Comparison of ENCODE assay signal across 10 cellular contexts in the genomic region with DNA sequence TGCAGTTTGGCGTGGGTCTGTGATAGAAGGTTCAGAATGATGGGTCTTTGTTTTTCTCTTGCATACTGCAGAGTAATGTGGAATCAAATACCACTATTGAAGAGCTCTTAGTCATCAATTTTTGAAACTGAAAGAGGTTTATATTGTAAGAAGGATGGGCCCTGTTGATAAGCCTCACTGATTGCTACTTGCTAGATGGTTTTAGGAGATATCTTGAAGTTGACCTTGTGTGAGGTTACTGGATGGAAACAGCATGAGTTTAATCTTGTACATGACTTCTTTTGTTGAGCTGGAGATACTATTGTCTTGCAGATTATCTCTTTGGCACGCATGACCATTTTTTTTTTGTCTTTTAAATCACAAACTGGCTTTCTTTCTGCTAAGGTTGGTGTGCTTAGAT. TPM values are rescaled to one million over a fixed set of nuclear protein-coding genes. Genes with fewer than 3 reads are reported as not detected.
DNase-seq lines count a peak whose midpoint lies in the region; ATAC-seq and TF ChIP-seq lines count a peak whose summit lies in the region.
"Had no signal": no experiment of that assay in that cellular context is flagged by ENCODE, and none has a peak within 500 bp of the region (broad histone marks: within the 10 kb centered on the region; RNA-seq: fewer than 3 reads in every experiment).

No MANE protein-coding gene starts in this region.

- no peaks in the 10 kb centered on the region for H3K27me3 Mint-ChIP-seq in activated CD8-positive, alpha-beta memory T cell treated with anti-CD3 and anti-CD28 coated beads, Interleukin-2, amount 10 ng/mL, durations not matched to agents 7 days and 5 days

- peaks cover 19% of the 10 kb centered on the region for H3K4me1 Mint-ChIP-seq in activated CD8-positive, alpha-beta memory T cell treated with anti-CD3 and anti-CD28 coated beads, Interleukin-2, amount 10 ng/mL, durations not matched to agents 7 days and 5 days

- no peak overlapping the region for H3K9ac ChIP-seq in NT2/D1 (ENCODE audit: insufficient read length, low read depth)

- peak; percentile 65 for ATAC-seq in activated CD8-positive, alpha-beta memory T cell treated with anti-CD3 and anti-CD28 coated beads, Interleukin-2, amount 10 ng/mL, durations not matched to agents 7 days and 5 days
- ATAC-seq in HG02870 (IDR thresholded peaks at IDR 0.05; ENCODE audit: unreplicated experiment) (peak; percentile 90), omental fat pad (ENCODE audit: low FRiP score) (no peak)

- H3K9me3 ChIP-seq in NT2/D1 (ENCODE audit: insufficient read depth, low read length) (no peaks in the 10 kb centered on the region), WERI-Rb-1 (ENCODE audit: severe bottlenecking) (no peaks in the 10 kb centered on the region)
- H3K9me3 ChIP-seq: vagina had no signal

- no peak overlapping the region for H3K4me3 ChIP-seq in NT2/D1 (ENCODE audit: insufficient read length, low read depth)
- no peak overlapping the region for H3K4me3 ChIP-seq in WERI-Rb-1 (ENCODE audit: low read depth, low read length)
- H3K4me3 ChIP-seq: vagina had no signal

- no peak overlapping the region for H3K27ac ChIP-seq in WERI-Rb-1
- H3K27ac ChIP-seq: vagina had no signal

- no peaks in the 10 kb centered on the region for H3K9me3 Mint-ChIP-seq in activated CD8-positive, alpha-beta memory T cell treated with anti-CD3 and anti-CD28 coated beads, Interleukin-2, amount 10 ng/mL, durations not matched to agents 7 days and 5 days (ENCODE audit: low read depth)

- DNase-seq in activated CD8-positive, alpha-beta memory T cell treated with anti-CD3 and anti-CD28 coated beads, Interleukin-2, amount 10 ng/mL, durations not matched to agents 7 days and 5 days, result no peak
- no peak for DNase-seq in activated CD8-positive, alpha-beta memory T cell treated with anti-CD3 and anti-CD28 coated beads, Interleukin-2, amount 50 U/mL, for 4 hours
- DNase-seq in NT2/D1 (ENCODE audit: low read depth, low spot score) (peak; percentile 92), renal cortical epithelial cell (ENCODE audit: low read depth) (peak; percentile 40), WERI-Rb-1 (no peak), DMS79 treated with DMSO at 0.1 percent for 48 hours (lab: John Stamatoyannopoulos, UW) (no peak), omental fat pad (ENCODE audit: low spot score) (no peak)
- DNase-seq: NCI-H2171 treated with DMSO at 0.1 percent for 48 hours had no signal

- H3K36me3 ChIP-seq in NT2/D1 (ENCODE audit: insufficient read depth, insufficient read length, low read length) (peaks cover 12% of the 10 kb centered on the region), WERI-Rb-1 (no peaks in the 10 kb centered on the region)
- H3K36me3 ChIP-seq: vagina had no signal

- TF ChIP-seq CTCF in WERI-Rb-1 (IDR thresholded peaks at IDR 0.05; ENCODE audit: low read depth, low read length), result no peak
- TF ChIP-seq CTCF in omental fat pad (IDR thresholded peaks at IDR 0.05), result no peak

- no peak overlapping the region for H3K27ac Mint-ChIP-seq in activated CD8-positive, alpha-beta memory T cell treated with anti-CD3 and anti-CD28 coated beads, Interleukin-2, amount 10 ng/mL, durations not matched to agents 7 days and 5 days

- H3K4me1 ChIP-seq in NT2/D1 (ENCODE audit: insufficient read depth, insufficient read length), result peaks cover 3% of the 10 kb centered on the region

- CTCF ChIA-PET in activated CD8-positive, alpha-beta memory T cell treated with anti-CD3 and anti-CD28 coated beads, Interleukin-2, amount 10 ng/mL, durations not matched to agents 7 days and 5 days (lab: Charles Lee), result interaction anchor here (1.4 to 1.5 kb wide), 2 partner anchors 14 kb away, joined by 4 read pairs; a partner anchor contains a TSS

- H3K27me3 ChIP-seq in NT2/D1 (ENCODE audit: insufficient read depth, insufficient read length) (no peaks in the 10 kb centered on the region), WERI-Rb-1 (ENCODE audit: insufficient read depth, low read depth, severe bottlenecking) (no peaks in the 10 kb centered on the region)
- H3K27me3 ChIP-seq: vagina had no signal

- peaks cover 2% of the 10 kb centered on the region for H3K36me3 Mint-ChIP-seq in activated CD8-positive, alpha-beta memory T cell treated with anti-CD3 and anti-CD28 coated beads, Interleukin-2, amount 10 ng/mL, durations not matched to agents 7 days and 5 days

- no peak overlapping the region for H3K4me3 Mint-ChIP-seq in activated CD8-positive, alpha-beta memory T cell treated with anti-CD3 and anti-CD28 coated beads, Interleukin-2, amount 10 ng/mL, durations not matched to agents 7 days and 5 days

RNA-seq across cellular contexts. Expression of a gene that starts 13.8 kb away (rescaled TPM):
- total RNA-seq in activated CD8-positive, alpha-beta memory T cell treated with anti-CD3 and anti-CD28 coated beads, Interleukin-2, amount 10 ng/mL, durations not matched to agents 7 days and 5 days, result 10 to 100 TPM; 20.0 to 22.6 TPM
- 10.6 and 64.0 TPM in 2 replicates for total RNA-seq in renal cortical epithelial cell
- total RNA-seq in omental fat pad, result 10 to 100 TPM in 1 of 4 donors, 1 to 10 TPM in 3; 8.0 to 19.2 (median 9.1) TPM

Comparison
In these comparisons a context has a peak if more than half of its experiments do, and no peak if none do; other contexts are left out.
1. DNase-seq: peak in NT2/D1 (single experiment) and renal cortical epithelial cell (single experiment); none in activated CD8-positive, alpha-beta memory T cell treated with anti-CD3 and anti-CD28 coated beads, Interleukin-2, amount 10 ng/mL, durations not matched to agents 7 days and 5 days (single experiment), activated CD8-positive, alpha-beta memory T cell treated with anti-CD3 and anti-CD28 coated beads, Interleukin-2, amount 50 U/mL, for 4 hours (single experiment), WERI-Rb-1 (single experiment), DMS79 treated with DMSO at 0.1 percent for 48 hours (single experiment) and omental fat pad (single experiment).